Comparison of ENCODE assay signal across 1 cellular context in the genomic region with DNA sequence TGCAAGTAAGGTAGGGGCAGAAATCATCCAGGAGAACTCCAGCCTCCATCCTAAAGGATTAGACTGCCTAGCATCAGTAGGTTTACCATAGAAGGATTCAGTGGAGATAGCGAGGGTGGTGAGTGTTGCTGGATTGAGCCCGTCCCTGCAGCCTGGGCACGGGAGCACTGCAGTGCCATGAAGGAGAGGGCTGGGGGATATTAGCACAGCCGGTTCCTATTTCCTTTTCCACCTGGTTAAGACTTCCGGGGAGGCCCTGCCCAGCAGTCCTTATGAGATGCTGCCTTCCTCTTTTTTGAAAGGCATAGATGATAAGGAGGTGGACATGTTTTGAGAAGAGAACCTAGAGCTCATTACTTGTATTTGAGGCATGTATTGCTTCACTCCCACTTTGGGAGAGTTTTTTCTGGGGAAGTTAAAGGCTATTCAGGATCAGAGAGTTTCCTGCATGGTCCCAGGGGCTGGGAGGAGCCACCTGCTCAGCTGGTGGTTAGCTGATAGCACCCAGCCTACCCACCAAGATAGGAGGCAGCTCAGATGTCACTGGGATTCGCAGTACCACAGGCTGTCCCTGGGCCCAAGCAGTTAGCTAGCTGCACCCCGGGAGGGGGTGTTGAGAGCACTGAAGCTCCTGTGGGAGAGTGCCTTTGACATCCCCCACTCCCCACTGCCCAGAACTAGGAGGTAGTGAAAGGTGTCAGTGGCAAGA.
TF ChIP-seq lines count a peak whose summit lies in the region.

No MANE protein-coding gene starts in this region.

TF ChIP-seq in A549, 52 proteins besides CTCF, POLR2A, EP300 and RAD21 (continued from another document):
- TF ChIP-seq TP53 (CRISPR knock-in tag; IDR thresholded peaks at IDR 0.05) (no peak), FOSL2 (IDR thresholded peaks at IDR 0.05) (no peak), FOSL2 (CRISPR knock-in tag; IDR thresholded peaks at IDR 0.05) (no peak), ELK1 (IDR thresholded peaks at IDR 0.05; ENCODE audit: low read depth, low read length) (no peak), TFCP2L1 (CRISPR knock-in tag; IDR thresholded peaks at IDR 0.05) (0 out of 2 replicates have a peak, but pooled peaks have one; percentile 69)
